ENCODE assay signal across 1 cellular context in genomic region chr12:39343665-39344064, GRCh38.
TF ChIP-seq lines count a peak whose summit lies in the region.

No MANE protein-coding gene starts in this region.

TF ChIP-seq in HepG2, 621 proteins besides CTCF, POLR2A, EP300 and RAD21 (continued from another document):
- TF ChIP-seq AKNA (CRISPR knock-in tag; IDR thresholded peaks at IDR 0.05; ENCODE audit: borderline replicate concordance) (no peak), PBX3 (CRISPR knock-in tag; IDR thresholded peaks at IDR 0.05; ENCODE audit: borderline replicate concordance) (no peak), ZNF414 (CRISPR knock-in tag; IDR thresholded peaks at IDR 0.05) (no peak), PLSCR1 (CRISPR knock-in tag; IDR thresholded peaks at IDR 0.05; ENCODE audit: borderline replicate concordance) (no peak)
TF ChIP-seq in HepG2: peak in this region for 0.
